Comparison of ENCODE assay signal across 1 cellular context in the genomic region with DNA sequence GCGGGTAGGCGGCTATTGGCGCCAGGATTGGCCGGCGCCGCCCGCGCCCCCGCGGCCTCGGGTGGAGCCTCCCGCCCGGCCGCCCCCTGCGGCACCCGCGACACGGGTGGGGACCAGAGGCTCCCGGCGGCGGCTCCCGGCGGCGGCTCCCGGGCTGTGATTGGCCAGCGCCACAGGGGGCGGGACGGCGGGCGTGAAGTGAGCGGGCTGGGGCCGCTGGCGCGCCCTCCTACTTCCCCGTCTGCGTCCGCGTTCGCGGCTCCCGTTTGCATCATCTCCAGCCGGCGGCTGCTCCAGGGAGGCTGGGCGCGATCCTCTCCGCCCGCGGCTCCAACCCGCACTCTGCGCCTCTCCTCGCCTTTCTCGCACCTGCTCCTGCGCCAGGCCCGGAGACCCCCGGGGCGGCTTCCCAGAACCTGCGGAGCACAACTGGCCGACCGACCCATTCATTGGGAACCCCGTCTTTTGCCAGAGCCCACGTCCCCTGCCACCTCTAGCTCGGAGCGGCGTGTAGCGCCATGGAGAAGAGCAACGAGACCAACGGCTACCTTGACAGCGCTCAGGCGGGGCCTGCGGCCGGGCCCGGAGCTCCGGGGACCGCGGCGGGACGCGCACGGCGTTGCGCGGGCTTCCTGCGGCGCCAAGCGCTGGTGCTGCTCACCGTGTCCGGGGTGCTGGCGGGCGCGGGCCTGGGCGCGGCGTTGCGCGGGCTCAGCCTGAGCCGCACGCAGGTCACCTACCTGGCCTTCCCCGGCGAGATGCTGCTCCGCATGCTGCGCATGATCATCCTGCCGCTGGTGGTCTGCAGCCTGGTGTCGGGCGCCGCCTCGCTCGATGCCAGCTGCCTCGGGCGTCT.
TF ChIP-seq lines count a peak whose summit lies in the region.

A gene (plus strand): TSS at position 274 of the 856 bp plus-strand sequence. CDS start 245 bp downstream, at position 519.

TF ChIP-seq in HepG2, 621 proteins besides CTCF, POLR2A, EP300 and RAD21 (continued from another document and continues in another):
- TF ChIP-seq ZBTB42 (CRISPR knock-in tag; IDR thresholded peaks at IDR 0.05): no peak
- TF ChIP-seq PHF5A (CRISPR knock-in tag; IDR thresholded peaks at IDR 0.05; ENCODE audit: low read depth, unreplicated experiment): no peak
- TF ChIP-seq GFI1 (CRISPR knock-in tag; IDR thresholded peaks at IDR 0.05; ENCODE audit: borderline replicate concordance): peak; percentile 57; the same call in 1 of the 2 replicates
- peak; percentile 52; the same call in 1 of the 2 replicates for TF ChIP-seq ZSCAN21 (CRISPR knock-in tag; IDR thresholded peaks at IDR 0.05; ENCODE audit: borderline replicate concordance)
- TF ChIP-seq NFRKB (IDR thresholded peaks at IDR 0.05): no peak
- peak; percentile 22; the same call in 1 of the 2 replicates for TF ChIP-seq KAT7 (CRISPR knock-in tag; IDR thresholded peaks at IDR 0.05; ENCODE audit: borderline replicate concordance)
- TF ChIP-seq NKX3-1 (CRISPR knock-in tag; IDR thresholded peaks at IDR 0.05): no peak
- no peak for TF ChIP-seq TRIM24 (CRISPR knock-in tag; IDR thresholded peaks at IDR 0.05)
- TF ChIP-seq PAX8 (CRISPR knock-in tag; IDR thresholded peaks at IDR 0.05; ENCODE audit: borderline replicate concordance): no peak; the same call in 1 of the 2 replicates
- TF ChIP-seq ZNF530 (CRISPR knock-in tag; IDR thresholded peaks at IDR 0.05; ENCODE audit: low read depth): no peak
- TF ChIP-seq ZNF441 (CRISPR knock-in tag; IDR thresholded peaks at IDR 0.05; ENCODE audit: borderline replicate concordance): no peak
- no peak for TF ChIP-seq ZNF496 (CRISPR knock-in tag; IDR thresholded peaks at IDR 0.05; ENCODE audit: insufficient replicate concordance)
- TF ChIP-seq, protein P1, sequence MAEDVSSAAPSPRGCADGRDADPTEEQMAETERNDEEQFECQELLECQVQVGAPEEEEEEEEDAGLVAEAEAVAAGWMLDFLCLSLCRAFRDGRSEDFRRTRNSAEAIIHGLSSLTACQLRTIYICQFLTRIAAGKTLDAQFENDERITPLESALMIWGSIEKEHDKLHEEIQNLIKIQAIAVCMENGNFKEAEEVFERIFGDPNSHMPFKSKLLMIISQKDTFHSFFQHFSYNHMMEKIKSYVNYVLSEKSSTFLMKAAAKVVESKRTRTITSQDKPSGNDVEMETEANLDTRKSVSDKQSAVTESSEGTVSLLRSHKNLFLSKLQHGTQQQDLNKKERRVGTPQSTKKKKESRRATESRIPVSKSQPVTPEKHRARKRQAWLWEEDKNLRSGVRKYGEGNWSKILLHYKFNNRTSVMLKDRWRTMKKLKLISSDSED (CRISPR knock-in tag; IDR thresholded peaks at IDR 0.05): peak; percentile 74; the same call in 1 of the 2 replicates
- no peak for TF ChIP-seq BCL6 (CRISPR knock-in tag; IDR thresholded peaks at IDR 0.05)
- TF ChIP-seq, protein P2, sequence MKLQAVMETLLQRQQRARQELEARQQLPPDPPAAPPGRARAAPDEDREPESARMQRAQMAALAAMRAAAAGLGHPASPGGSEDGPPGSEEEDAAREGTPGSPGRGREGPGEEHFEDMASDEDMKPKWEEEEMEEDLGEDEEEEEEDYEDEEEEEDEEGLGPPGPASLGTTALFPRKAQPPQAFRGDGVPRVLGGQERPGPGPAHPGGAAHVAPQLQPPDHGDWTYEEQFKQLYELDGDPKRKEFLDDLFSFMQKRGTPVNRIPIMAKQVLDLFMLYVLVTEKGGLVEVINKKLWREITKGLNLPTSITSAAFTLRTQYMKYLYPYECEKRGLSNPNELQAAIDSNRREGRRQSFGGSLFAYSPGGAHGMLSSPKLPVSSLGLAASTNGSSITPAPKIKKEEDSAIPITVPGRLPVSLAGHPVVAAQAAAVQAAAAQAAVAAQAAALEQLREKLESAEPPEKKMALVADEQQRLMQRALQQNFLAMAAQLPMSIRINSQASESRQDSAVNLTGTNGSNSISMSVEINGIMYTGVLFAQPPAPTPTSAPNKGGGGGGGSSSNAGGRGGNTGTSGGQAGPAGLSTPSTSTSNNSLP (IDR thresholded peaks at IDR 0.05; ENCODE audit: low read depth, low read length): no peak
- TF ChIP-seq NFE2L2 (IDR thresholded peaks at IDR 0.05; ENCODE audit: low read length): no peak
- peak; percentile 81; the same call in 1 of the 2 replicates for TF ChIP-seq SRY (CRISPR knock-in tag; IDR thresholded peaks at IDR 0.05)
- TF ChIP-seq ZNF263 (CRISPR knock-in tag; IDR thresholded peaks at IDR 0.05): no peak
- TF ChIP-seq RELA (CRISPR knock-in tag; IDR thresholded peaks at IDR 0.05): no peak
- no peak for TF ChIP-seq TAF15 (IDR thresholded peaks at IDR 0.05; ENCODE audit: low read depth, low read length, poor library complexity, severe bottlenecking)
- TF ChIP-seq KLF6 (CRISPR knock-in tag; IDR thresholded peaks at IDR 0.05): peak; percentile 52; the same call in 1 of the 2 replicates
- TF ChIP-seq, protein P3, sequence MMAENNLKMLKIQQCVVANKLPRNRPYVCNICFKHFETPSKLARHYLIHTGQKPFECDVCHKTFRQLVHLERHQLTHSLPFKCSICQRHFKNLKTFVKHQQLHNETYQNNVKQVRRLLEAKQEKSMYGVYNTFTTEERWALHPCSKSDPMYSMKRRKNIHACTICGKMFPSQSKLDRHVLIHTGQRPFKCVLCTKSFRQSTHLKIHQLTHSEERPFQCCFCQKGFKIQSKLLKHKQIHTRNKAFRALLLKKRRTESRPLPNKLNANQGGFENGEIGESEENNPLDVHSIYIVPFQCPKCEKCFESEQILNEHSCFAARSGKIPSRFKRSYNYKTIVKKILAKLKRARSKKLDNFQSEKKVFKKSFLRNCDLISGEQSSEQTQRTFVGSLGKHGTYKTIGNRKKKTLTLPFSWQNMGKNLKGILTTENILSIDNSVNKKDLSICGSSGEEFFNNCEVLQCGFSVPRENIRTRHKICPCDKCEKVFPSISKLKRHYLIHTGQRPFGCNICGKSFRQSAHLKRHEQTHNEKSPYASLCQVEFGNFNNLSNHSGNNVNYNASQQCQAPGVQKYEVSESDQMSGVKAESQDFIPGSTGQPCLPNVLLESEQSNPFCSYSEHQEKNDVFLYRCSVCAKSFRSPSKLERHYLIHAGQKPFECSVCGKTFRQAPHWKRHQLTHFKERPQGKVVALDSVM (CRISPR knock-in tag; IDR thresholded peaks at IDR 0.05): no peak
- TF ChIP-seq ARNTL (CRISPR knock-in tag; IDR thresholded peaks at IDR 0.05): no peak
- peak; percentile 54 for TF ChIP-seq ZFX (CRISPR knock-in tag; IDR thresholded peaks at IDR 0.05; ENCODE audit: low read depth)
- no peak for TF ChIP-seq ZNF550 (CRISPR knock-in tag; IDR thresholded peaks at IDR 0.05; ENCODE audit: borderline replicate concordance)
- TF ChIP-seq, protein P4, sequence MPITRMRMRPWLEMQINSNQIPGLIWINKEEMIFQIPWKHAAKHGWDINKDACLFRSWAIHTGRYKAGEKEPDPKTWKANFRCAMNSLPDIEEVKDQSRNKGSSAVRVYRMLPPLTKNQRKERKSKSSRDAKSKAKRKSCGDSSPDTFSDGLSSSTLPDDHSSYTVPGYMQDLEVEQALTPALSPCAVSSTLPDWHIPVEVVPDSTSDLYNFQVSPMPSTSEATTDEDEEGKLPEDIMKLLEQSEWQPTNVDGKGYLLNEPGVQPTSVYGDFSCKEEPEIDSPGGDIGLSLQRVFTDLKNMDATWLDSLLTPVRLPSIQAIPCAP (CRISPR knock-in tag; IDR thresholded peaks at IDR 0.05; ENCODE audit: low read depth): no peak
- TF ChIP-seq KAT8 (CRISPR knock-in tag; IDR thresholded peaks at IDR 0.05): no peak; the same call in 1 of the 2 replicates
- TF ChIP-seq, protein P5, sequence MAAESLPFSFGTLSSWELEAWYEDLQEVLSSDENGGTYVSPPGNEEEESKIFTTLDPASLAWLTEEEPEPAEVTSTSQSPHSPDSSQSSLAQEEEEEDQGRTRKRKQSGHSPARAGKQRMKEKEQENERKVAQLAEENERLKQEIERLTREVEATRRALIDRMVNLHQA (CRISPR knock-in tag; IDR thresholded peaks at IDR 0.05): no peak
- TF ChIP-seq ADNP (CRISPR knock-in tag; IDR thresholded peaks at IDR 0.05): no peak
- no peak for TF ChIP-seq ZNF382 (CRISPR knock-in tag; IDR thresholded peaks at IDR 0.05; ENCODE audit: borderline replicate concordance)
- 0 out of 2 replicates have a peak, but pooled peaks have one; percentile 11 for TF ChIP-seq ZNF451 (CRISPR knock-in tag; IDR thresholded peaks at IDR 0.05)
- TF ChIP-seq EHMT2 (IDR thresholded peaks at IDR 0.05; ENCODE audit: borderline replicate concordance, low read depth, low read length): no peak
- TF ChIP-seq, protein P6, sequence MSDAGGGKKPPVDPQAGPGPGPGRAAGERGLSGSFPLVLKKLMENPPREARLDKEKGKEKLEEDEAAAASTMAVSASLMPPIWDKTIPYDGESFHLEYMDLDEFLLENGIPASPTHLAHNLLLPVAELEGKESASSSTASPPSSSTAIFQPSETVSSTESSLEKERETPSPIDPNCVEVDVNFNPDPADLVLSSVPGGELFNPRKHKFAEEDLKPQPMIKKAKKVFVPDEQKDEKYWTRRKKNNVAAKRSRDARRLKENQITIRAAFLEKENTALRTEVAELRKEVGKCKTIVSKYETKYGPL (CRISPR knock-in tag; IDR thresholded peaks at IDR 0.05): peak; percentile 73; the same call in 1 of the 2 replicates
- TF ChIP-seq, protein P7, sequence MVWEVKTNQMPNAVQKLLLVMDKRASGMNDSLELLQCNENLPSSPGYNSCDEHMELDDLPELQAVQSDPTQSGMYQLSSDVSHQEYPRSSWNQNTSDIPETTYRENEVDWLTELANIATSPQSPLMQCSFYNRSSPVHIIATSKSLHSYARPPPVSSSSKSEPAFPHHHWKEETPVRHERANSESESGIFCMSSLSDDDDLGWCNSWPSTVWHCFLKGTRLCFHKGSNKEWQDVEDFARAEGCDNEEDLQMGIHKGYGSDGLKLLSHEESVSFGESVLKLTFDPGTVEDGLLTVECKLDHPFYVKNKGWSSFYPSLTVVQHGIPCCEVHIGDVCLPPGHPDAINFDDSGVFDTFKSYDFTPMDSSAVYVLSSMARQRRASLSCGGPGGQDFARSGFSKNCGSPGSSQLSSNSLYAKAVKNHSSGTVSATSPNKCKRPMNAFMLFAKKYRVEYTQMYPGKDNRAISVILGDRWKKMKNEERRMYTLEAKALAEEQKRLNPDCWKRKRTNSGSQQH (CRISPR knock-in tag; IDR thresholded peaks at IDR 0.05; ENCODE audit: low read depth): no peak
- no peak for TF ChIP-seq ATM (IDR thresholded peaks at IDR 0.05; ENCODE audit: borderline replicate concordance)
- no peak for TF ChIP-seq ZBTB7B (CRISPR knock-in tag; IDR thresholded peaks at IDR 0.05)
- no peak for TF ChIP-seq ZNF44 (CRISPR knock-in tag; IDR thresholded peaks at IDR 0.05)
- no peak for TF ChIP-seq PAWR (CRISPR knock-in tag; IDR thresholded peaks at IDR 0.05; ENCODE audit: borderline replicate concordance)
- TF ChIP-seq ZNF432 (CRISPR knock-in tag; IDR thresholded peaks at IDR 0.05; ENCODE audit: borderline replicate concordance): no peak
- no peak for TF ChIP-seq ZNF383 (CRISPR knock-in tag; IDR thresholded peaks at IDR 0.05; ENCODE audit: borderline replicate concordance)
- TF ChIP-seq, protein P8, sequence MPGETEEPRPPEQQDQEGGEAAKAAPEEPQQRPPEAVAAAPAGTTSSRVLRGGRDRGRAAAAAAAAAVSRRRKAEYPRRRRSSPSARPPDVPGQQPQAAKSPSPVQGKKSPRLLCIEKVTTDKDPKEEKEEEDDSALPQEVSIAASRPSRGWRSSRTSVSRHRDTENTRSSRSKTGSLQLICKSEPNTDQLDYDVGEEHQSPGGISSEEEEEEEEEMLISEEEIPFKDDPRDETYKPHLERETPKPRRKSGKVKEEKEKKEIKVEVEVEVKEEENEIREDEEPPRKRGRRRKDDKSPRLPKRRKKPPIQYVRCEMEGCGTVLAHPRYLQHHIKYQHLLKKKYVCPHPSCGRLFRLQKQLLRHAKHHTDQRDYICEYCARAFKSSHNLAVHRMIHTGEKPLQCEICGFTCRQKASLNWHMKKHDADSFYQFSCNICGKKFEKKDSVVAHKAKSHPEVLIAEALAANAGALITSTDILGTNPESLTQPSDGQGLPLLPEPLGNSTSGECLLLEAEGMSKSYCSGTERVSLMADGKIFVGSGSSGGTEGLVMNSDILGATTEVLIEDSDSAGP (CRISPR knock-in tag; IDR thresholded peaks at IDR 0.05; ENCODE audit: borderline replicate concordance): peak; percentile 4; the same call in 1 of the 2 replicates
- TF ChIP-seq, protein P9, sequence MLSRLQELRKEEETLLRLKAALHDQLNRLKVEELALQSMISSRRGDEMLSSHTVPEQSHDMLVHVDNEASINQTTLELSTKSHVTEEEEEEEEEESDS (CRISPR knock-in tag; IDR thresholded peaks at IDR 0.05; ENCODE audit: borderline replicate concordance): no peak
- TF ChIP-seq SAFB2 (CRISPR knock-in tag; IDR thresholded peaks at IDR 0.05; ENCODE audit: borderline replicate concordance, low read depth): peak; percentile 43; the same call in 1 of the 2 replicates
- TF ChIP-seq ZNF552 (CRISPR knock-in tag; IDR thresholded peaks at IDR 0.05; ENCODE audit: borderline replicate concordance): no peak
- TF ChIP-seq ZNF7 (CRISPR knock-in tag; IDR thresholded peaks at IDR 0.05): no peak
- TF ChIP-seq, protein P10, sequence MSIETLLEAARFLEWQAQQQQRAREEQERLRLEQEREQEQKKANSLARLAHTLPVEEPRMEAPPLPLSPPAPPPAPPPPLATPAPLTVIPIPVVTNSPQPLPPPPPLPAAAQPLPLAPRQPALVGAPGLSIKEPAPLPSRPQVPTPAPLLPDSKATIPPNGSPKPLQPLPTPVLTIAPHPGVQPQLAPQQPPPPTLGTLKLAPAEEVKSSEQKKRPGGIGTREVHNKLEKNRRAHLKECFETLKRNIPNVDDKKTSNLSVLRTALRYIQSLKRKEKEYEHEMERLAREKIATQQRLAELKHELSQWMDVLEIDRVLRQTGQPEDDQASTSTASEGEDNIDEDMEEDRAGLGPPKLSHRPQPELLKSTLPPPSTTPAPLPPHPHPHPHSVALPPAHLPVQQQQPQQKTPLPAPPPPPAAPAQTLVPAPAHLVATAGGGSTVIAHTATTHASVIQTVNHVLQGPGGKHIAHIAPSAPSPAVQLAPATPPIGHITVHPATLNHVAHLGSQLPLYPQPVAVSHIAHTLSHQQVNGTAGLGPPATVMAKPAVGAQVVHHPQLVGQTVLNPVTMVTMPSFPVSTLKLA (IDR thresholded peaks at IDR 0.05): no peak
- TF ChIP-seq ERF (CRISPR knock-in tag; IDR thresholded peaks at IDR 0.05): no peak; the same call in 1 of the 2 replicates
- TF ChIP-seq TAF1 (CRISPR knock-in tag; IDR thresholded peaks at IDR 0.05): peak; percentile 70
- no peak for TF ChIP-seq SMAD1 (CRISPR knock-in tag; IDR thresholded peaks at IDR 0.05; ENCODE audit: borderline replicate concordance, low read depth)
- TF ChIP-seq CEBPG (CRISPR knock-in tag; IDR thresholded peaks at IDR 0.05): peak; percentile 93
- 0 out of 2 replicates have a peak, but pooled peaks have one; percentile 64 for TF ChIP-seq MAF1 (CRISPR knock-in tag; IDR thresholded peaks at IDR 0.05; ENCODE audit: borderline replicate concordance)
- no peak for TF ChIP-seq TSC22D2 (CRISPR knock-in tag; IDR thresholded peaks at IDR 0.05; ENCODE audit: borderline replicate concordance)
- TF ChIP-seq DPF2 (CRISPR knock-in tag; IDR thresholded peaks at IDR 0.05; ENCODE audit: borderline replicate concordance, low read depth): no peak
- TF ChIP-seq, protein P11, sequence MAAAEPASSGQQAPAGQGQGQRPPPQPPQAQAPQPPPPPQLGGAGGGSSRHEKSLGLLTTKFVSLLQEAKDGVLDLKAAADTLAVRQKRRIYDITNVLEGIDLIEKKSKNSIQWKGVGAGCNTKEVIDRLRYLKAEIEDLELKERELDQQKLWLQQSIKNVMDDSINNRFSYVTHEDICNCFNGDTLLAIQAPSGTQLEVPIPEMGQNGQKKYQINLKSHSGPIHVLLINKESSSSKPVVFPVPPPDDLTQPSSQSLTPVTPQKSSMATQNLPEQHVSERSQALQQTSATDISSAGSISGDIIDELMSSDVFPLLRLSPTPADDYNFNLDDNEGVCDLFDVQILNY (CRISPR knock-in tag; conservative IDR thresholded peaks at IDR 0.05): no peak
- no peak; the same call in 1 of the 2 replicates for TF ChIP-seq NCOA2 (CRISPR knock-in tag; IDR thresholded peaks at IDR 0.05)
- no peak; the same call in 1 of the 2 replicates for TF ChIP-seq HNF4A (CRISPR knock-in tag; IDR thresholded peaks at IDR 0.05)
- TF ChIP-seq ZNF772 (CRISPR knock-in tag; IDR thresholded peaks at IDR 0.05): no peak
